ENCODE assay signal across 25 cellular contexts in genomic region chr2:171389780-171390179, GRCh38. TPM values are rescaled to one million over a fixed set of nuclear protein-coding genes. Genes with fewer than 3 reads are reported as not detected.
DNase-seq lines count a peak whose midpoint lies in the region; ATAC-seq, FAIRE-seq and TF ChIP-seq lines count a peak whose summit lies in the region.
"Had no signal": no experiment of that assay in that cellular context is flagged by ENCODE, and none has a peak within 500 bp of the region (broad histone marks: within the 10 kb centered on the region; RNA-seq: fewer than 3 reads in every experiment).

No MANE protein-coding gene starts in this region.

- peak overlapping the region; percentile 18 for H3K27ac Mint-ChIP-seq in activated B cell treated with CpG ODN at 0.5 μM for 24 hours
- H3K27ac Mint-ChIP-seq: activated naive CD4-positive, alpha-beta T cell treated with anti-CD3 and anti-CD28 coated beads for 36 hours; effector memory CD8-positive, alpha-beta T cell had no signal

- ATAC-seq in GM18861 (IDR thresholded peaks at IDR 0.05; ENCODE audit: unreplicated experiment) (peak; percentile 6), GM21619 (IDR thresholded peaks at IDR 0.05; ENCODE audit: unreplicated experiment) (peak; percentile 6), activated B cell treated with CpG ODN at 0.5 μM for 24 hours (ENCODE audit: low read depth) (no peak)
- ATAC-seq: effector memory CD8-positive, alpha-beta T cell; esophagus mucosa; foreskin keratinocyte; left cardiac atrium had no signal

- H3K4me1 Mint-ChIP-seq in activated B cell treated with CpG ODN at 0.5 μM for 24 hours: peaks cover 61% of the 10 kb centered on the region
- H3K4me1 Mint-ChIP-seq: neural crest cell had no signal

- H3K9me3 Mint-ChIP-seq in activated B cell treated with CpG ODN at 0.5 μM for 24 hours: no peaks in the 10 kb centered on the region
- H3K9me3 Mint-ChIP-seq: activated naive CD4-positive, alpha-beta T cell treated with anti-CD3 and anti-CD28 coated beads for 36 hours; CD14-positive monocyte; effector memory CD8-positive, alpha-beta T cell; H9; neural crest cell had no signal

- H3K36me3 ChIP-seq in Karpas-422 (ENCODE audit: insufficient read depth, low read length): no peaks in the 10 kb centered on the region
- H3K36me3 ChIP-seq in uterus: no peaks in the 10 kb centered on the region
- H3K36me3 ChIP-seq: cardiac muscle cell, sigmoid colon, transverse colon had no signal

- H3K27me3 ChIP-seq in Karpas-422 (ENCODE audit: low read length) (no peaks in the 10 kb centered on the region), uterus (no peaks in the 10 kb centered on the region)
- H3K27me3 ChIP-seq: cardiac muscle cell, foreskin keratinocyte, sigmoid colon, transverse colon had no signal

- TF ChIP-seq CTCF in activated B cell treated with CpG ODN at 0.5 μM for 24 hours (IDR thresholded peaks at IDR 0.05) (no peak), uterus (IDR thresholded peaks at IDR 0.05) (no peak)

- no peaks in the 10 kb centered on the region for H3K27me3 Mint-ChIP-seq in activated B cell treated with CpG ODN at 0.5 μM for 24 hours
- H3K27me3 Mint-ChIP-seq: effector memory CD8-positive, alpha-beta T cell had no signal

- no peak overlapping the region for H3K4me3 Mint-ChIP-seq in activated B cell treated with CpG ODN at 0.5 μM for 24 hours
- H3K4me3 Mint-ChIP-seq: activated naive CD4-positive, alpha-beta T cell treated with anti-CD3 and anti-CD28 coated beads for 36 hours; CD14-positive monocyte; effector memory CD8-positive, alpha-beta T cell; H9; neural crest cell had no signal

- no peaks in the 10 kb centered on the region for H4K20me1 ChIP-seq in Karpas-422 (ENCODE audit: insufficient read depth, low read depth, low read length)

- CTCF ChIA-PET in activated B cell treated with CpG ODN at 0.5 μM for 24 hours (lab: Charles Lee): interaction anchor here (1.0 to 1.4 kb wide), 3 partner anchors 11 to 63 kb away, joined by 3 read pairs; no protein-coding TSS in a partner anchor

- H3K4me2 ChIP-seq in Karpas-422 (ENCODE audit: low read depth, low read length, poor library complexity, severe bottlenecking): no peak overlapping the region
- H3K4me2 ChIP-seq: KMS-11 had no signal

- H3K4me1 ChIP-seq in Karpas-422 (ENCODE audit: low read length) (peaks cover 41% of the 10 kb centered on the region), uterus (no peaks in the 10 kb centered on the region)

- peaks cover 2% of the 10 kb centered on the region for H3K36me3 Mint-ChIP-seq in activated B cell treated with CpG ODN at 0.5 μM for 24 hours (ENCODE audit: low read depth)

- H3K9ac ChIP-seq in Karpas-422 (ENCODE audit: low read length): no peak overlapping the region
- H3K9ac ChIP-seq: KMS-11 had no signal

- intact Hi-C loops in activated B cell treated with CpG ODN at 0.5 μM for 24 hours (cut with micrococcal nuclease): no loop called here
- intact Hi-C loops in uterus (cut with DNase I; ENCODE audit: low total_unique reads): no loop called here

- H2AFZ ChIP-seq in Karpas-422 (ENCODE audit: low read length): no peak overlapping the region

- FAIRE-seq in frontal cortex (lab: Jason Lieb, UNC): no peak
- FAIRE-seq: HTR-8/SVneo had no signal

- POLR2A ChIA-PET in activated B cell treated with CpG ODN at 0.5 μM for 24 hours (lab: Charles Lee): no interaction called here

- H3K9me3 ChIP-seq in Karpas-422 (ENCODE audit: low read length) (no peaks in the 10 kb centered on the region), uterus (no peaks in the 10 kb centered on the region)
- H3K9me3 ChIP-seq: sigmoid colon, transverse colon had no signal

- TF ChIP-seq POLR2A in uterus (IDR thresholded peaks at IDR 0.05): no peak

- H3K27ac ChIP-seq in Karpas-422 (ENCODE audit: low read length) (peak overlapping the region; percentile 37), uterus (no peak overlapping the region)
- H3K27ac ChIP-seq: cardiac muscle cell, coronary artery, foreskin keratinocyte, KMS-11, sigmoid colon, transverse colon had no signal

- H3K79me2 ChIP-seq in Karpas-422 (ENCODE audit: low read length): 0 out of 2 replicates have a peak, but pooled peaks cover under 1% of the 10 kb centered on the region

- no peaks in the 10 kb centered on the region for H3K9me2 ChIP-seq in Karpas-422 (replicated peaks; ENCODE audit: insufficient read depth, low read length)

- H3K4me3 ChIP-seq in Karpas-422 (ENCODE audit: low read length): no peak overlapping the region
- H3K4me3 ChIP-seq in uterus: no peak overlapping the region
- H3K4me3 ChIP-seq: cardiac muscle cell, coronary artery, sigmoid colon, transverse colon had no signal

- DNase-seq in Karpas-422: no peak
- no peak for DNase-seq in activated B cell treated with CpG ODN at 0.5 μM for 24 hours
- DNase-seq in frontal cortex (ENCODE audit: low spot score in 2 of 2): no peak
- no peak for DNase-seq in uterus
- no peak for DNase-seq in NCI-H1417 (lab: John Stamatoyannopoulos, UW)
- DNase-seq in stimulated activated naive CD4-positive, alpha-beta T cell treated with Interleukin-2 at 50 U/mL for 16 hours (lab: John Stamatoyannopoulos, UW): no peak
- DNase-seq: activated naive CD4-positive, alpha-beta T cell treated with anti-CD3 and anti-CD28 coated beads for 36 hours; activated T-cell treated with anti-CD3 and anti-CD28 coated beads, Interleukin-2, amount 50 U/mL, for 48 hours; effector memory CD8-positive, alpha-beta T cell; foreskin keratinocyte; H9; left cardiac atrium; posterior cingulate gyrus; SHP77; sigmoid colon; transverse colon had no signal

RNA-seq across cellular contexts. Expression of gene METTL8, which starts 44.0 kb away (rescaled TPM):
- total RNA-seq in Karpas-422 (2014; rRNA removed; shearing (Covaris generic); ENCODE audit: low replicate concordance): 13.1 and 16.5 TPM in 2 replicates
- total RNA-seq in activated B cell treated with CpG ODN at 0.5 μM for 24 hours: 16.5 and 22.9 TPM in 2 replicates
- 23.2 TPM for total RNA-seq in frontal cortex
- 10 to 100 TPM in 3 of 4 donors, 1 to 10 TPM in 1; 6.9 to 33.0 (median 17.7) TPM for total RNA-seq in uterus

RNA-seq across cellular contexts. Expression of gene DCAF17, which starts 44.2 kb away (rescaled TPM):
- total RNA-seq in Karpas-422 (2014; rRNA removed; shearing (Covaris generic); ENCODE audit: low replicate concordance): 22.3 and 63.2 TPM in 2 replicates
- total RNA-seq in activated B cell treated with CpG ODN at 0.5 μM for 24 hours (23.1 and 23.5 TPM in 2 replicates), frontal cortex (70.5 TPM), uterus (10 to 100 TPM; 14.6 to 50.8 (median 23.8) TPM)
